17 cellular contexts compared by ENCODE assay signal in genomic region chr3:189685854-189686253, GRCh38. TPM values are rescaled to one million over a fixed set of nuclear protein-coding genes. Genes with fewer than 3 reads are reported as not detected.
DNase-seq lines count a peak whose midpoint lies in the region; ATAC-seq, FAIRE-seq and TF ChIP-seq lines count a peak whose summit lies in the region.
"Had no signal": no experiment of that assay in that cellular context is flagged by ENCODE, and none has a peak within 500 bp of the region (broad histone marks: within the 10 kb centered on the region; RNA-seq: fewer than 3 reads in every experiment).

No MANE protein-coding gene starts in this region.

- H3K27ac ChIP-seq in small intestine (ENCODE audit: low read depth in 1 of 2, low read length in 1 of 2): no peak overlapping the region
- H3K27ac ChIP-seq: coronary artery, KMS-11 had no signal

- FAIRE-seq in small intestine (lab: Jason Lieb, UNC): no peak
- FAIRE-seq: GM19239, H1 had no signal

- no peaks in the 10 kb centered on the region for H3K4me1 ChIP-seq in small intestine (ENCODE audit: control insufficient read depth in 2 of 2, insufficient read depth in 1 of 2, low read depth in 1 of 2, low read length in 1 of 2)

- H3K4me3 ChIP-seq in astrocyte of the spinal cord (ENCODE audit: low read depth, low read length): no peak overlapping the region
- no peak overlapping the region for H3K4me3 ChIP-seq in small intestine (ENCODE audit: low read depth in 1 of 2, low read length in 2 of 2)
- H3K4me3 ChIP-seq: coronary artery had no signal

- TF ChIP-seq CTCF in AG09319 (IDR thresholded peaks at IDR 0.05; ENCODE audit: low read depth, low read length) (no peak), astrocyte of the spinal cord (IDR thresholded peaks at IDR 0.05; ENCODE audit: low read depth, low read length) (no peak), GM10248 (IDR thresholded peaks at IDR 0.05; ENCODE audit: control extremely low read depth, extremely low read depth, low read depth, missing control alignments) (no peak)

- no peaks in the 10 kb centered on the region for H3K9me3 ChIP-seq in small intestine (ENCODE audit: control insufficient read depth, low read depth)

- WGBS in small intestine, 3 donors: 63 to 89% (median 64%) methylated on average over 2 of the region's 2 CpGs

- no peaks in the 10 kb centered on the region for H3K36me3 ChIP-seq in small intestine (ENCODE audit: control insufficient read depth in 2 of 2, insufficient read depth in 2 of 2, low read length in 2 of 2)

- CTCF ChIA-PET in GM10248 (lab: Yijun Ruan, JAX): interaction anchor here (0.9 to 7.8 kb wide), 7 partner anchors 10 to 174 kb away, joined by 3 to 45 read pairs (median 10); no protein-coding TSS in a partner anchor

- in situ Hi-C loops in astrocyte of the spinal cord (cut with HindIII; ENCODE audit: low sequenced_read_pairs): no loop called here

- ATAC-seq in left ventricle myocardium superior: no peak
- ATAC-seq: activated CD8-positive, alpha-beta T cell treated with anti-CD3 and anti-CD28 coated beads for 36 hours; stimulated activated naive B cell treated with anti-CD40 and anti-IgM and Interleukin-4, amounts not matched to agents 10 μg/mL and 1 μg/mL and 100 μg/mL, for 72 hours had no signal

- intact Hi-C loops in left ventricle myocardium superior (cut with micrococcal nuclease): no loop called here

- peak; percentile 24 for DNase-seq in AG09319 (ENCODE audit: extremely low read depth, low read depth)
- peak; percentile 56 for DNase-seq in HS-5 (ENCODE audit: low read depth)
- peak; percentile 84 for DNase-seq in astrocyte of the spinal cord (ENCODE audit: low read depth, low spot score)
- peak; percentile 22 for DNase-seq in kidney glomerular epithelial cell (lab: John Stamatoyannopoulos, UW)
- no peak for DNase-seq in GM10248 (ENCODE audit: extremely low spot score)
- no peak for DNase-seq in NK-92 treated with Interleukin-12 subunit alpha and Interleukin-12 subunit beta, amount 100 ng/mL, for 24 hours (lab: John Stamatoyannopoulos, UW)
- DNase-seq in small intestine: no peak
- DNase-seq in left ventricle myocardium superior: no peak
- DNase-seq: activated CD8-positive, alpha-beta T cell treated with anti-CD3 and anti-CD28 coated beads for 36 hours; head of caudate nucleus; NCI-H2081 treated with DMSO at 0.1 percent for 48 hours; stimulated activated CD4-positive, alpha-beta T cell treated with anti-CD3 and anti-CD28 coated beads, Interleukin-2, amount 100 ng/mL, for 24 hours; stimulated activated naive B cell treated with anti-CD40 and anti-IgM and Interleukin-4, amounts not matched to agents 10 μg/mL and 1 μg/mL and 100 μg/mL, for 72 hours had no signal

- no peaks in the 10 kb centered on the region for H3K27me3 ChIP-seq in small intestine (ENCODE audit: control insufficient read depth in 2 of 2, insufficient read depth in 2 of 2, low read length in 2 of 2)

- POLR2A ChIA-PET in GM10248 (lab: Yijun Ruan, JAX): no interaction called here

RNA-seq across cellular contexts. Expression of gene TP63, which starts 54.7 kb away (rescaled TPM):
- under 1 TPM in 2 of 3 donors, not detected in 1; under 0.01 to 0.03 TPM for polyA plus RNA-seq in small intestine
- 0.20 TPM for total RNA-seq in left ventricle myocardium superior
- total RNA-seq: H1 had no signal
- polyA plus RNA-seq: H1 had no signal

Comparison
In these comparisons a context has a peak if more than half of its experiments do, and no peak if none do; other contexts are left out.
1. DNase-seq: peak in AG09319 (single experiment), HS-5 (single experiment), astrocyte of the spinal cord (single experiment) and kidney glomerular epithelial cell (single experiment); none in GM10248 (single experiment), NK-92 treated with Interleukin-12 subunit alpha and Interleukin-12 subunit beta, amount 100 ng/mL, for 24 hours (single experiment), small intestine (single experiment) and left ventricle myocardium superior (single experiment).